8 cellular contexts compared by ENCODE assay signal in the genomic region with DNA sequence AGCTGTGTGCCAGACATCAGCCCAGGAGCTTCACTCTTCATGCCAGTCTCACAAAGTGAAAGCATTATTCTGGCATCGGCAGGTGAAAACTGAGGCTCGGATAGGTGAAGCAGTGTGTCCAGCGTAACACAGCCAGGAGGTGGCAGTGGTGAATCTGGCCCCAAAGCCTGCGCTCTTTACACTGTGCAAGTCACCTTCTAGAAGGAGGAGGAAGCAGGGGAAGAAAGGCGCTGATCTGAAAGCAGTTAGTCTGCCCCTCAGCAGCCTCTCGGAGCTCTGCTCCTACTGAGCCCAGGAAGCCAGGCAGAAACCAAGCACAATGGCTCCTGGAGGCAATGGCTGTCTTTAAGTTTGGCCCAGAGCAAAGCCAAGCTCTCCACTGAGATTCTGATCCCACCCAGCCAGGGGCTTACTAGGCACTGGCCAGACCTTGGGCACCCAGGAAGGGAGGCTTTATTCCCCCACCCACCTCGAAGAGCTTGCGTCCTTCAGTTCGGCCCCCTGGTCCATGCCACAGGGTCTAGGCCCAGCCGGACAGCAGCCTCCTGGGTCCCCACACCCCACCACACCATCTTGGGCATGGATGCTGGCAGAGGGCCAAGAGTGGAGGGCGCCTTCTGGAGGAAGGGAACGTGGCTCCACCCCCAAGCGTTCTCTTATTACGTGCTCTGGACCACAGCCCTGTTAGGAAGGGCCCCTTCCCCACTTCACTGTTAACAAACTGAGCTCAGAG.
DNase-seq lines count a peak whose midpoint lies in the region; ATAC-seq and TF ChIP-seq lines count a peak whose summit lies in the region.

No MANE protein-coding gene starts in this region.

- peak overlapping the region; percentile 25 for H2AFZ ChIP-seq in parathyroid adenoma

- H3K36me3 ChIP-seq in parathyroid adenoma (ENCODE audit: control insufficient read depth, insufficient read depth, low read length), result no peaks in the 10 kb centered on the region
- no peaks in the 10 kb centered on the region for H3K36me3 ChIP-seq in gastrocnemius medialis

- ATAC-seq in GM21447 (IDR thresholded peaks at IDR 0.05; ENCODE audit: unreplicated experiment), result peak; percentile 72
- ATAC-seq in gastrocnemius medialis, result no peak

- no peak overlapping the region for H3K9ac ChIP-seq in parathyroid adenoma

- no peak overlapping the region for H3K4me2 ChIP-seq in parathyroid adenoma (ENCODE audit: low read length)

- H3K27ac ChIP-seq in parathyroid adenoma (no peak overlapping the region), gastrocnemius medialis (no peak overlapping the region)

- intact Hi-C loops in gastrocnemius medialis (cut with DNase I; ENCODE audit: low total_unique reads), result no loop called here

- H3K4me3 ChIP-seq in parathyroid adenoma (ENCODE audit: low read depth, low read length) (no peak overlapping the region), gastrocnemius medialis (no peak overlapping the region)

- TF ChIP-seq POLR2A in gastrocnemius medialis (IDR thresholded peaks at IDR 0.05), result no peak

- no peaks in the 10 kb centered on the region for H3K79me2 ChIP-seq in parathyroid adenoma

- in situ Hi-C loops in gastrocnemius medialis (cut with MboI; ENCODE audit: low sequenced_read_pairs in 4 of 4), result no loop called here

- TF ChIP-seq CTCF in parathyroid adenoma (IDR thresholded peaks at IDR 0.05) (peak; percentile 41), gastrocnemius medialis (IDR thresholded peaks at IDR 0.05 in 4 of 5, conservative IDR thresholded peaks at IDR 0.05 in 1 of 5) (no peak)

- no peaks in the 10 kb centered on the region for H3K27me3 ChIP-seq in parathyroid adenoma (ENCODE audit: control insufficient read depth, insufficient read depth, low read length)
- peaks cover 0 to 18% (median 0%) of the 10 kb centered on the region in 3 donors for H3K27me3 ChIP-seq in gastrocnemius medialis

- peak; percentile 38 for DNase-seq in SKM-1 treated with dmso at 0.1 percent for 144 hours (lab: John Stamatoyannopoulos, UW; ENCODE audit: unreplicated experiment)
- DNase-seq in SKM-1 (lab: John Stamatoyannopoulos, UW; ENCODE audit: unreplicated experiment), result no peak
- peak; percentile 66 for DNase-seq in NAMALWA (ENCODE audit: low spot score)
- DNase-seq in cerebellar cortex (ENCODE audit: low spot score), result peak; percentile 29
- no peak for DNase-seq in gastrocnemius medialis
- no peak for DNase-seq in COLO668 (lab: John Stamatoyannopoulos, UW; ENCODE audit: unreplicated experiment)

- no peaks in the 10 kb centered on the region for H3K9me3 ChIP-seq in parathyroid adenoma (ENCODE audit: control insufficient read depth, low read length)
- no peaks in the 10 kb centered on the region for H3K9me3 ChIP-seq in gastrocnemius medialis

- H3K4me1 ChIP-seq in parathyroid adenoma, result no peaks in the 10 kb centered on the region
- no peaks in the 10 kb centered on the region for H3K4me1 ChIP-seq in gastrocnemius medialis

Comparison
In these comparisons a context has a peak if more than half of its experiments do, and no peak if none do; other contexts are left out.
1. DNase-seq: peak in SKM-1 treated with dmso at 0.1 percent for 144 hours (single experiment), NAMALWA (single experiment) and cerebellar cortex (single experiment); none in SKM-1 (single experiment), gastrocnemius medialis (0 of 2) and COLO668 (single experiment).